In the genomic region with DNA sequence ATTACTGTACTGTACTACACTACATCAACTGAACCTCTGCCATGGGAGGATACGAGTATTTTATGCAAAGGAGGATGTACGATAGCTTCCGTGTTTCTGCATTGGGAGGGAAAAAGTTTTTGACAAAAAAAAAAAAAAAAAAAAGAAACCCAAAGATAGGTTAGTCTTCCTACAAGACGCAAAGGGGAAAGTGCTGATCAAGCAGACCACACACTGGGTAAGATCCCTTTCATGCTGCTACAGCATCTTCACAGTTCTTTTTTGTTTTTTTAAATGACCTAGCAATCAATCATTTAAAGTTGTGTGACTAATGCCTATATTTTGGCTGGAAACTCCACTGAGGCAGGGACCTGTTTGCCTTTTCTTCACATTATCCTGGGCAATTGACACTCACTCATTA, we compare ENCODE assay signal across 25 cellular contexts.
DNase-seq lines count a peak whose midpoint lies in the region; ATAC-seq, FAIRE-seq and TF ChIP-seq lines count a peak whose summit lies in the region.
"Had no signal": no experiment of that assay in that cellular context is flagged by ENCODE, and none has a peak within 500 bp of the region (broad histone marks: within the 10 kb centered on the region; RNA-seq: fewer than 3 reads in every experiment).

No MANE protein-coding gene starts in this region.

- ATAC-seq in activated T-cell treated with anti-CD3 and anti-CD28 coated beads, Interleukin-2, amount 50 U/mL, for 72 hours (replicated peaks in 1 of 2): no peak
- ATAC-seq in HG03521 (IDR thresholded peaks at IDR 0.05; ENCODE audit: unreplicated experiment): no peak
- no peak for ATAC-seq in HG03159 (IDR thresholded peaks at IDR 0.05; ENCODE audit: unreplicated experiment)
- ATAC-seq: activated naive CD4-positive, alpha-beta T cell treated with anti-CD3 and anti-CD28 coated beads, Interleukin-2, amount 50 U/mL, for 72 hours; left cardiac atrium; sciatic nerve had no signal

- no peaks in the 10 kb centered on the region for H3K36me3 Mint-ChIP-seq in activated T-cell treated with anti-CD3 and anti-CD28 coated beads, Interleukin-2, amount 50 U/mL, for 72 hours (ENCODE audit: insufficient read depth in 2 of 2)
- no peaks in the 10 kb centered on the region for H3K36me3 Mint-ChIP-seq in astrocyte (ENCODE audit: low read depth, unreplicated experiment)
- H3K36me3 Mint-ChIP-seq: activated naive CD4-positive, alpha-beta T cell treated with anti-CD3 and anti-CD28 coated beads, Interleukin-2, amount 50 U/mL, for 72 hours; naive thymus-derived CD8-positive, alpha-beta T cell had no signal

- peaks cover 7% of the 10 kb centered on the region for H3K27me3 Mint-ChIP-seq in activated T-cell treated with anti-CD3 and anti-CD28 coated beads, Interleukin-2, amount 50 U/mL, for 72 hours (ENCODE audit: low read depth)
- no peaks in the 10 kb centered on the region for H3K27me3 Mint-ChIP-seq in astrocyte (ENCODE audit: low read depth, unreplicated experiment)

- TF ChIP-seq CTCF in KMS-11 (conservative IDR thresholded peaks at IDR 0.05; ENCODE audit: low read depth, low read length): no peak
- TF ChIP-seq CTCF in astrocyte (IDR thresholded peaks at IDR 0.05; ENCODE audit: insufficient read depth, low read depth, low read length): no peak

- H4K20me1 ChIP-seq in KMS-11 (ENCODE audit: insufficient read depth): no peaks in the 10 kb centered on the region
- no peaks in the 10 kb centered on the region for H4K20me1 ChIP-seq in astrocyte (ENCODE audit: insufficient read depth, low read length)

- H3K9ac ChIP-seq in KMS-11 (no peak overlapping the region), astrocyte (ENCODE audit: low read length) (no peak overlapping the region)
- H3K9ac ChIP-seq: SK-N-SH had no signal

- no peaks in the 10 kb centered on the region for H3K27me3 ChIP-seq in KMS-11 (ENCODE audit: insufficient read depth, low read depth)
- no peaks in the 10 kb centered on the region for H3K27me3 ChIP-seq in astrocyte (ENCODE audit: insufficient read depth, low read length)
- H3K27me3 ChIP-seq in thymus (ENCODE audit: control insufficient read depth, insufficient read depth): no peaks in the 10 kb centered on the region
- H3K27me3 ChIP-seq: colonic mucosa had no signal

- WGBS in thymus: 20% methylated on average over 4 of the region's 4 CpGs

- H3K4me1 ChIP-seq in KMS-11 (ENCODE audit: low read depth, poor library complexity, severe bottlenecking): peaks cover 33% of the 10 kb centered on the region
- no peaks in the 10 kb centered on the region for H3K4me1 ChIP-seq in astrocyte (ENCODE audit: insufficient read depth, low read length)
- H3K4me1 ChIP-seq in thymus (ENCODE audit: control insufficient read depth, insufficient read depth, low read length): peaks cover 18% of the 10 kb centered on the region

- no peaks in the 10 kb centered on the region for H3K9me3 Mint-ChIP-seq in activated T-cell treated with anti-CD3 and anti-CD28 coated beads, Interleukin-2, amount 50 U/mL, for 72 hours
- no peaks in the 10 kb centered on the region for H3K9me3 Mint-ChIP-seq in astrocyte (ENCODE audit: unreplicated experiment)
- H3K9me3 Mint-ChIP-seq: activated naive CD4-positive, alpha-beta T cell treated with anti-CD3 and anti-CD28 coated beads, Interleukin-2, amount 50 U/mL, for 72 hours; naive thymus-derived CD8-positive, alpha-beta T cell had no signal

- H3K79me2 ChIP-seq in KMS-11 (ENCODE audit: insufficient read depth, low read depth): no peaks in the 10 kb centered on the region
- H3K79me2 ChIP-seq in astrocyte (ENCODE audit: insufficient read depth, low read length): no peaks in the 10 kb centered on the region

- H3K4me2 ChIP-seq in KMS-11: 0 out of 2 replicates have a peak overlapping the region, but pooled peaks have one; percentile 6
- H3K4me2 ChIP-seq in astrocyte (ENCODE audit: low read length): peak overlapping the region; percentile 6
- H3K4me2 ChIP-seq: SK-N-SH had no signal

- no peaks in the 10 kb centered on the region for H3K9me3 ChIP-seq in astrocyte (ENCODE audit: insufficient read depth, low read depth, low read length)
- no peaks in the 10 kb centered on the region for H3K9me3 ChIP-seq in thymus (ENCODE audit: control insufficient read depth)
- H3K9me3 ChIP-seq: colonic mucosa, SK-N-SH had no signal

- no peak overlapping the region for H3K27ac Mint-ChIP-seq in activated T-cell treated with anti-CD3 and anti-CD28 coated beads, Interleukin-2, amount 50 U/mL, for 72 hours
- no peak overlapping the region for H3K27ac Mint-ChIP-seq in astrocyte (ENCODE audit: unreplicated experiment)

- H2AFZ ChIP-seq in KMS-11 (ENCODE audit: low read depth) (no peak overlapping the region), astrocyte (ENCODE audit: low read depth, low read length) (no peak overlapping the region)

- peaks cover 6% of the 10 kb centered on the region for H3K4me1 Mint-ChIP-seq in activated T-cell treated with anti-CD3 and anti-CD28 coated beads, Interleukin-2, amount 50 U/mL, for 72 hours (ENCODE audit: low read depth)
- peaks cover 3% of the 10 kb centered on the region for H3K4me1 Mint-ChIP-seq in astrocyte (ENCODE audit: low read depth, unreplicated experiment)

- no peak overlapping the region for H3K4me3 ChIP-seq in KMS-11 (IDR thresholded peaks at IDR 0.05; ENCODE audit: insufficient read depth, low read depth, low read length)
- no peak overlapping the region for H3K4me3 ChIP-seq in astrocyte (ENCODE audit: insufficient read depth, low read depth, low read length)
- H3K4me3 ChIP-seq in thymus (ENCODE audit: low read length): peak overlapping the region; percentile 24
- H3K4me3 ChIP-seq: colonic mucosa had no signal

- H3K27ac ChIP-seq in KMS-11: no peak overlapping the region
- no peak overlapping the region for H3K27ac ChIP-seq in astrocyte (ENCODE audit: low read depth, low read length)
- H3K27ac ChIP-seq in thymus (ENCODE audit: low read depth): peak overlapping the region; percentile 42
- H3K27ac ChIP-seq: C4-2B had no signal

- no peaks in the 10 kb centered on the region for H3K36me3 ChIP-seq in KMS-11 (ENCODE audit: insufficient read depth)
- no peaks in the 10 kb centered on the region for H3K36me3 ChIP-seq in astrocyte (ENCODE audit: insufficient read depth, low read length)
- no peaks in the 10 kb centered on the region for H3K36me3 ChIP-seq in thymus (ENCODE audit: control insufficient read depth, insufficient read depth)
- H3K36me3 ChIP-seq: colonic mucosa had no signal

- no peak for FAIRE-seq in astrocyte (lab: Jason Lieb, UNC)
- FAIRE-seq: endometrium, RCC 7860 had no signal

- H3K4me3 Mint-ChIP-seq in activated T-cell treated with anti-CD3 and anti-CD28 coated beads, Interleukin-2, amount 50 U/mL, for 72 hours: peak overlapping the region; percentile 27 to 52
- no peak overlapping the region for H3K4me3 Mint-ChIP-seq in astrocyte (ENCODE audit: unreplicated experiment)

- DNase-seq in activated T-cell treated with anti-CD3 and anti-CD28 coated beads, Interleukin-2, amount 50 U/mL, for 72 hours: no peak
- DNase-seq in activated T-cell treated with anti-CD3 and anti-CD28 coated beads, Interleukin-2, amount 50 U/mL, for 1 hour: no peak
- no peak for DNase-seq in astrocyte (ENCODE audit: low read depth)
- DNase-seq in T1000 (lab: John Stamatoyannopoulos, UW): no peak
- DNase-seq: activated CD4-positive, alpha-beta T cell treated with anti-CD3 and anti-CD28 coated beads for 1 hour; activated CD8-positive, alpha-beta memory T cell treated with anti-CD3 and anti-CD28 coated beads, Interleukin-2, amount 50 U/mL, for 4 hours; colonic mucosa; DMS153; GF-D8; KBM-7; left cardiac atrium; mesendoderm; naive thymus-derived CD8-positive, alpha-beta T cell; NCI-H1694 treated with DMSO at 0.1 percent for 48 hours; NCI-H226; SK-N-SH had no signal
